8 cellular contexts compared by ENCODE assay signal in genomic region chr17:34252138-34252889, GRCh38. TPM values are rescaled to one million over a fixed set of nuclear protein-coding genes. Genes with fewer than 3 reads are reported as not detected.
A peak's percentile ranks its signal among the peaks of the same experiment; 100 is the strongest.
DNase-seq lines count a peak whose midpoint lies in the region; ATAC-seq, FAIRE-seq and TF ChIP-seq lines count a peak whose summit lies in the region.
"Had no signal": no experiment of that assay in that cellular context is flagged by ENCODE, and none has a peak within 500 bp of the region (broad histone marks: within the 10 kb centered on the region; RNA-seq: fewer than 3 reads in every experiment).

No MANE protein-coding gene starts in this region.

- peak; percentile 64 for ATAC-seq in SK-N-SH treated with all-trans-retinoic acid at 6 μM for 48 hours
- peak; percentile 66 to 83 (median 72) for ATAC-seq in pancreas
- no peak for ATAC-seq in GM18873 (IDR thresholded peaks at IDR 0.05; ENCODE audit: low FRiP score, unreplicated experiment)

- DNase-seq in GM19239 (ENCODE audit: insufficient read length, low spot score) (peak; percentile 8), foreskin fibroblast (peak; percentile 73 to 85), pancreas (peak; percentile 79 to 85 (median 81)), progenitor cell of endocrine pancreas (ENCODE audit: low spot score, unreplicated experiment) (no peak)
- DNase-seq in stimulated activated CD4-positive, alpha-beta T cell treated with anti-CD3 and anti-CD28 coated beads, Interleukin-12 subunit alpha, Interleukin-12 subunit beta, amount 100 ng/mL, for 4 hours = no peak

- no peak for TF ChIP-seq CTCF in foreskin fibroblast (IDR thresholded peaks at IDR 0.05; ENCODE audit: low read depth, low read length)
- TF ChIP-seq CTCF in pancreas (IDR thresholded peaks at IDR 0.05) = no peak
- no peak for TF ChIP-seq CTCF in progenitor cell of endocrine pancreas (IDR thresholded peaks at IDR 0.05; ENCODE audit: unreplicated experiment)

- no peaks in the 10 kb centered on the region for H3K9me3 Mint-ChIP-seq in progenitor cell of endocrine pancreas (ENCODE audit: low read depth)

- H3K4me3 Mint-ChIP-seq in progenitor cell of endocrine pancreas (ENCODE audit: low read depth) = no peak overlapping the region

- H3K27ac ChIP-seq in pancreas = peak overlapping the region; percentile 46 to 75 (median 69)
- H3K27ac ChIP-seq: SK-N-MC had no signal

- no peaks in the 10 kb centered on the region for H3K9me3 ChIP-seq in pancreas

- H3K4me3 ChIP-seq in foreskin fibroblast (ENCODE audit: low read depth in 1 of 2, low read length in 2 of 2) (peak overlapping the region in 1 of 2 donors; percentile 8), pancreas (no peak overlapping the region)
- H3K4me3 ChIP-seq: SK-N-MC had no signal

- H3K36me3 ChIP-seq in pancreas = no peaks in the 10 kb centered on the region

- no peak overlapping the region for H3K27ac Mint-ChIP-seq in progenitor cell of endocrine pancreas

- no peaks in the 10 kb centered on the region for H3K36me3 Mint-ChIP-seq in progenitor cell of endocrine pancreas (ENCODE audit: insufficient read depth)

- H3K4me1 Mint-ChIP-seq in progenitor cell of endocrine pancreas (ENCODE audit: low read depth) = peaks cover 9% of the 10 kb centered on the region

- no peaks in the 10 kb centered on the region for H3K27me3 ChIP-seq in pancreas

- H3K4me1 ChIP-seq in pancreas = peaks cover 0 to 54% (median 12%) of the 10 kb centered on the region in 3 donors

- WGBS in pancreas, 2 donors = 21 to 23% methylated on average over 10 of the region's 10 CpGs

- peaks cover 26% of the 10 kb centered on the region for H3K27me3 Mint-ChIP-seq in progenitor cell of endocrine pancreas

- FAIRE-seq in GM19239 (lab: Jason Lieb, UNC) (peak; percentile 68), pancreas (lab: Jason Lieb, UNC) (peak; percentile 63)

- intact Hi-C loops in pancreas (cut with DNase I) = no loop called here

TF ChIP-seq in SK-N-SH treated with all-trans-retinoic acid at 6 μM for 48 hours, 23 proteins besides CTCF, POLR2A, EP300 and RAD21:
- TF ChIP-seq SNAI2 (CRISPR knock-in tag; IDR thresholded peaks at IDR 0.05) (no peak), TOX (CRISPR knock-in tag; IDR thresholded peaks at IDR 0.05; ENCODE audit: borderline replicate concordance) (no peak), PATZ1 (CRISPR knock-in tag; IDR thresholded peaks at IDR 0.05; ENCODE audit: borderline replicate concordance) (no peak), ZFP3 (CRISPR knock-in tag; IDR thresholded peaks at IDR 0.05) (0 out of 2 replicates have a peak, but pooled peaks have one; percentile 47), TSHZ2 (CRISPR knock-in tag; IDR thresholded peaks at IDR 0.05) (no peak), CSDC2 (CRISPR knock-in tag; IDR thresholded peaks at IDR 0.05) (no peak; the same call in 1 of the 2 replicates), CREB5 (CRISPR knock-in tag; IDR thresholded peaks at IDR 0.05; ENCODE audit: low read depth) (no peak), ISL1 (CRISPR knock-in tag; IDR thresholded peaks at IDR 0.05) (peak; percentile 65), ZC3H10 (CRISPR knock-in tag; IDR thresholded peaks at IDR 0.05) (0 out of 2 replicates have a peak, but pooled peaks have one; percentile 52)
- TF ChIP-seq, protein P1, sequence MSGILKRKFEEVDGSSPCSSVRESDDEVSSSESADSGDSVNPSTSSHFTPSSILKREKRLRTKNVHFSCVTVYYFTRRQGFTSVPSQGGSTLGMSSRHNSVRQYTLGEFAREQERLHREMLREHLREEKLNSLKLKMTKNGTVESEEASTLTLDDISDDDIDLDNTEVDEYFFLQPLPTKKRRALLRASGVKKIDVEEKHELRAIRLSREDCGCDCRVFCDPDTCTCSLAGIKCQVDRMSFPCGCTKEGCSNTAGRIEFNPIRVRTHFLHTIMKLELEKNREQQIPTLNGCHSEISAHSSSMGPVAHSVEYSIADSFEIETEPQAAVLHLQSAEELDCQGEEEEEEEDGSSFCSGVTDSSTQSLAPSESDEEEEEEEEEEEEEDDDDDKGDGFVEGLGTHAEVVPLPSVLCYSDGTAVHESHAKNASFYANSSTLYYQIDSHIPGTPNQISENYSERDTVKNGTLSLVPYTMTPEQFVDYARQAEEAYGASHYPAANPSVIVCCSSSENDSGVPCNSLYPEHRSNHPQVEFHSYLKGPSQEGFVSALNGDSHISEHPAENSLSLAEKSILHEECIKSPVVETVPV (CRISPR knock-in tag; IDR thresholded peaks at IDR 0.05) = no peak
TF ChIP-seq in SK-N-SH treated with all-trans-retinoic acid at 6 μM for 48 hours: peak in this region for 3.

RNA-seq across cellular contexts. Expression of gene CCL2, which starts 2.8 kb away (rescaled TPM):
- 100 to 1,000 TPM in 2 of 6 donors, 10 to 100 TPM in 2, 1 to 10 TPM in 2; 5.6 to 145 (median 42.4) TPM for total RNA-seq in pancreas
- 100 to 1,000 TPM in 1 of 2 donors, 10 to 100 TPM in 1; 97.1 to 293 TPM for polyA plus RNA-seq in pancreas
- not detected in 2 replicates for total RNA-seq in progenitor cell of endocrine pancreas

RNA-seq across cellular contexts. Expression of gene CCL7, which starts 17.7 kb away (rescaled TPM):
- total RNA-seq in pancreas (not detected), progenitor cell of endocrine pancreas (not detected in 2 replicates)
- not detected for polyA plus RNA-seq in pancreas

RNA-seq across cellular contexts. Expression of gene CCL11, which starts 33.2 kb away (rescaled TPM):
- total RNA-seq in pancreas (1 to 10 TPM in 1 of 6 donors, under 1 TPM in 2, not detected in 3; 0.43 to 1.7 (median 1.00) TPM), progenitor cell of endocrine pancreas (not detected in 2 replicates)
- 1 to 10 TPM; 1.1 to 4.0 TPM for polyA plus RNA-seq in pancreas

Comparison
In these comparisons a context has a peak if more than half of its experiments do, and no peak if none do; other contexts are left out.
1. DNase-seq: peak in GM19239 (single experiment), foreskin fibroblast (2 of 2) and pancreas (6 of 6); none in stimulated activated CD4-positive, alpha-beta T cell treated with anti-CD3 and anti-CD28 coated beads, Interleukin-12 subunit alpha, Interleukin-12 subunit beta, amount 100 ng/mL, for 4 hours (single experiment) and progenitor cell of endocrine pancreas (single experiment).